ENCODE assay signal across 25 cellular contexts in genomic region chr10:78494179-78494578, GRCh38.
"Had no signal": no experiment of that assay in that cellular context is flagged by ENCODE, and none has a peak within 500 bp of the region (broad histone marks: within the 10 kb centered on the region; RNA-seq: fewer than 3 reads in every experiment).

No MANE protein-coding gene starts in this region.

- H3K27me3 ChIP-seq: MG63 had no signal

- H3K27ac Mint-ChIP-seq: IgD-negative memory B cell, T-cell had no signal

- ATAC-seq: HepG2, K562, T-cell had no signal

- FAIRE-seq: HepG2, K562, RCC 7860 had no signal

- H3K36me3 ChIP-seq: MG63 had no signal

- H3K27ac ChIP-seq: KMS-11 had no signal

- H3K4me3 Mint-ChIP-seq: IgD-negative memory B cell, T-cell had no signal

- H3K4me3 ChIP-seq: K562, MG63 had no signal

- H3K4me1 Mint-ChIP-seq: IgD-negative memory B cell, T-cell had no signal

- DNase-seq: MG63, MV-4-11, NCI-H1092, NCI-H1105 treated with DMSO at 0.1 percent for 48 hours, NCI-H1417 treated with DMSO at 0.1 percent for 48 hours, NCI-H146, NCI-H1694 treated with DMSO at 0.1 percent for 48 hours, NCI-H1930, NCI-H2081, NCI-H2107, NCI-H2227 treated with DMSO at 0.1 percent for 48 hours, NCI-H524 treated with DMSO at 0.1 percent for 48 hours, NCI-H69, NCI-H774, Right ventricle myocardium superior, RPMI8226, SIG-M5, SK-N-SH, SW 1271, T-cell had no signal

- H3K36me3 Mint-ChIP-seq: IgD-negative memory B cell, T-cell had no signal
